Comparison of ENCODE assay signal across 8 cellular contexts in the genomic region with DNA sequence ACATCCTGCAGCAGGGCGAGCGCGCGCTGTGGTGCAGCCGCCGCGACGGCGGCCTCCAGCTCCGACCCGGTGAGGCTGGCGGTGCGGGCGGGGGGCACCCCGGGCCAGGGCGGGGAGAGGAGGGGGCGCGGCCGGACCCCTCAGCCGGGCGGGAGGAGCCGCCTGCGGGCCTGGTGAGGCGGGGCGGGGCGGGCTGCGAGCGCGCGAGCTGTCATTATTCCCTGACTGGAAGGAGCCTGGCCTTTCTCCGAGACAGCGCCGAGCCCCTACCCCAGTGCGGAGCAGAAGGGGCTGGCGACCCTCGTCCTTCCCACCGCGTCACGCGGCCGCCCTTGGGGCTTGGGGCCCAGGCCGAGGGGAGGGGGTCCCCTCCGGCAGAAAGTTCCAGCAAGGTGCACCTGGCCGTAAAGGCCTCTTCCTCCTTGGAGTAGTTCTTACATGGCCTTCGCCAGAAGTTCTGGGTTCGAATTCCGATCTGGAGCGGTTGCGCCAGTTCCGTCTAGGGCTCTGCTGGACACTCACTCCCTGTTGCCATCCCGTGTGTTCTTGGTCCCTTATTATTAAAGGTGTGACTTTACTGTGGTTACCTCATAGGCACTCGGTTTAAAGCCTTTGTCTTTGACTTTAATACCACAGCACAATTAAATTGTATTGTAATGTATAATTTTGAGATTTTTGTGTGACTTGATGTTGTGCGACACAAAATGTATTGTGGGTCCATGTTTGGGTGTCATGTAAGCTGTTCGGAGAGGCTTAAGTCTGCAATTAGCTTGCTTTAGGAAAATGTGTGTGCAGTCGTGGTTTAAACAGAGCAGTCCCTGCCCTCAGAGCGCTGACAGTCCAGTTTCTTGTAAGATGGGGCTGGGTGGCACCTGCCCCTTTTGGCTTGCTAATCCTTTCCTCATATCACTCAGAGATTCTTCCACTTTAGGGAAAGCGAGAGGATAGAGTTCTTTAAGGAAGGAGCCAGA. TPM values are rescaled to one million over a fixed set of nuclear protein-coding genes. Genes with fewer than 3 reads are reported as not detected.
DNase-seq lines count a peak whose midpoint lies in the region; ATAC-seq and TF ChIP-seq lines count a peak whose summit lies in the region.

No MANE protein-coding gene starts in this region.

- POLR2A ChIA-PET in AG04449 (lab: Yijun Ruan, JAX), result interaction anchor here (0.7 to 1.9 kb wide), 9 partner anchors 8 to 147 kb away, joined by 3 to 9 read pairs (median 4); a partner anchor contains a TSS

- DNase-seq in AG04449 (ENCODE audit: low read depth, low spot score) (no peak), HFF-Myc (ENCODE audit: extremely low read depth, low read depth) (no peak), fibroblast of mammary gland (ENCODE audit: low read depth) (no peak), pons (ENCODE audit: low spot score) (no peak), H4 (ENCODE audit: low spot score) (no peak)
- peak; percentile 55 for DNase-seq in activated CD4-positive, alpha-beta T cell treated with anti-CD3 and anti-CD28 coated beads for 48 hours

- H3K27ac ChIP-seq in parathyroid adenoma, result no peak overlapping the region

- peak overlapping the region; percentile 75 for H2AFZ ChIP-seq in parathyroid adenoma

- no peak for ATAC-seq in GM19324 (IDR thresholded peaks at IDR 0.05; ENCODE audit: low FRiP score, unreplicated experiment)

- no peaks in the 10 kb centered on the region for H3K27me3 ChIP-seq in parathyroid adenoma (ENCODE audit: control insufficient read depth, insufficient read depth, low read length)

- H3K9ac ChIP-seq in parathyroid adenoma, result no peak overlapping the region

- CTCF ChIA-PET in AG04449 (lab: Yijun Ruan, JAX), result interaction anchor here (1.0 to 4.2 kb wide), 14 partner anchors 8 to 135 kb away, joined by 3 to 28 read pairs (median 4); no protein-coding TSS in a partner anchor

- peaks cover 21% of the 10 kb centered on the region for H3K4me1 ChIP-seq in parathyroid adenoma

- H3K4me3 ChIP-seq in AG04449 (ENCODE audit: low read depth, low read length) (peak overlapping the region; percentile 68), HFF-Myc (replicated peaks; ENCODE audit: low read depth, low read length) (peak overlapping the region; percentile 58), fibroblast of mammary gland (ENCODE audit: control insufficient read depth, low read depth, low read length) (peak overlapping the region; percentile 67), parathyroid adenoma (ENCODE audit: low read depth, low read length) (peak overlapping the region; percentile 60)

- H3K79me2 ChIP-seq in parathyroid adenoma, result no peaks in the 10 kb centered on the region

- TF ChIP-seq CTCF in AG04449 (IDR thresholded peaks at IDR 0.05; ENCODE audit: insufficient read depth, low read length, missing control alignments), result no peak
- no peak for TF ChIP-seq CTCF in HFF-Myc (IDR thresholded peaks at IDR 0.05; ENCODE audit: low read depth, low read length, missing control alignments)
- no peak for TF ChIP-seq CTCF in fibroblast of mammary gland (conservative IDR thresholded peaks at IDR 0.05; ENCODE audit: control insufficient read depth, insufficient read depth, low read depth, low read length)
- no peak for TF ChIP-seq CTCF in parathyroid adenoma (IDR thresholded peaks at IDR 0.05)

- no peaks in the 10 kb centered on the region for H3K9me3 ChIP-seq in parathyroid adenoma (ENCODE audit: control insufficient read depth, low read length)

- peak overlapping the region; percentile 78 for H3K4me2 ChIP-seq in parathyroid adenoma (ENCODE audit: low read length)

- no peaks in the 10 kb centered on the region for H3K36me3 ChIP-seq in parathyroid adenoma (ENCODE audit: control insufficient read depth, insufficient read depth, low read length)

RNA-seq across cellular contexts. Expression of a gene that starts 0.7 kb away (rescaled TPM):
- total RNA-seq in H4 (2014; rRNA removed; shearing (Covaris generic)), result 8.9 and 9.5 TPM in 2 replicates
